Comparison of ENCODE assay signal across 25 cellular contexts in genomic region chr3:50862221-50862620, GRCh38.
DNase-seq lines count a peak whose midpoint lies in the region; FAIRE-seq and TF ChIP-seq lines count a peak whose summit lies in the region.
"Had no signal": no experiment of that assay in that cellular context is flagged by ENCODE, and none has a peak within 500 bp of the region (broad histone marks: within the 10 kb centered on the region; RNA-seq: fewer than 3 reads in every experiment).

No MANE protein-coding gene starts in this region.

- no peaks in the 10 kb centered on the region for H3K36me3 Mint-ChIP-seq in progenitor cell of endocrine pancreas (ENCODE audit: insufficient read depth)
- H3K36me3 Mint-ChIP-seq: immature natural killer cell had no signal

- no peak overlapping the region for H3K4me3 Mint-ChIP-seq in progenitor cell of endocrine pancreas (ENCODE audit: low read depth)
- H3K4me3 Mint-ChIP-seq: immature natural killer cell had no signal

- no peak overlapping the region for H3K27ac Mint-ChIP-seq in progenitor cell of endocrine pancreas
- H3K27ac Mint-ChIP-seq: immature natural killer cell had no signal

- no peaks in the 10 kb centered on the region for H3K27me3 Mint-ChIP-seq in progenitor cell of endocrine pancreas

- DNase-seq in NCI-H2171 treated with DMSO at 0.1 percent for 48 hours (lab: John Stamatoyannopoulos, UW), result peak; percentile 1
- no peak for DNase-seq in NCI-H2171 (lab: John Stamatoyannopoulos, UW)
- no peak for DNase-seq in LNCaP clone FGC (ENCODE audit: low read depth)
- DNase-seq in SW480 (ENCODE audit: low spot score), result peak; percentile 22
- DNase-seq in progenitor cell of endocrine pancreas (ENCODE audit: low spot score, unreplicated experiment), result no peak
- DNase-seq in stimulated activated CD4-positive, alpha-beta T cell treated with anti-CD3 and anti-CD28 coated beads, Interleukin-4, amount 100 ng/mL, for 4 hours, result no peak
- no peak for DNase-seq in frontal cortex (ENCODE audit: low spot score in 2 of 2)
- DNase-seq in NOMO-1 treated with DMSO at 0.1 percent for 48 hours (lab: John Stamatoyannopoulos, UW; ENCODE audit: unreplicated experiment), result no peak
- DNase-seq: activated effector memory CD4-positive, alpha-beta T cell treated with Interleukin-2 at 50 U/mL for 16 hours; adrenal gland; immature natural killer cell; left ventricle myocardium superior; MM.1S; mucosa of descending colon; NCI-H2029; NCI-H526 treated with DMSO at 0.1 percent for 48 hours; stimulated activated CD4-positive, alpha-beta T cell treated with anti-CD3 and anti-CD28 coated beads, Interleukin-12 subunit alpha, Interleukin-12 subunit beta, amount 100 ng/mL, for 4 hours; T1000; testis had no signal

- no peaks in the 10 kb centered on the region for H3K4me1 Mint-ChIP-seq in progenitor cell of endocrine pancreas (ENCODE audit: low read depth)
- H3K4me1 Mint-ChIP-seq: immature natural killer cell had no signal

- no peak for FAIRE-seq in frontal cortex (lab: Jason Lieb, UNC)
- FAIRE-seq: A204.1, GM12891, RCC 7860 had no signal

- peaks cover 14% of the 10 kb centered on the region for H3K9me3 Mint-ChIP-seq in progenitor cell of endocrine pancreas (ENCODE audit: low read depth)

- TF ChIP-seq CTCF in LNCaP clone FGC (IDR thresholded peaks at IDR 0.05; ENCODE audit: control insufficient read depth, extremely low read depth, insufficient read depth) (peak; percentile 30; the same call in 1 of the 2 replicates), progenitor cell of endocrine pancreas (IDR thresholded peaks at IDR 0.05; ENCODE audit: unreplicated experiment) (peak; percentile 9)

- H3K4me3 ChIP-seq in LNCaP clone FGC (ENCODE audit: low read depth, low read length), result no peak overlapping the region
- H3K4me3 ChIP-seq: adrenal gland; BLaER1 treated with 17β-estradiol and CSF1 and Interleukin-3, amounts not matched to agents 10 nM and 100 nM; cardiac muscle cell; mucosa of descending colon; SK-N-MC; testis had no signal

Comparison
In these comparisons a context has a peak if more than half of its experiments do, and no peak if none do; other contexts are left out.
1. DNase-seq: peak in NCI-H2171 treated with DMSO at 0.1 percent for 48 hours (single experiment) and SW480 (single experiment); none in NCI-H2171 (single experiment), LNCaP clone FGC (single experiment), progenitor cell of endocrine pancreas (single experiment), stimulated activated CD4-positive, alpha-beta T cell treated with anti-CD3 and anti-CD28 coated beads, Interleukin-4, amount 100 ng/mL, for 4 hours (0 of 2), frontal cortex (0 of 2) and NOMO-1 treated with DMSO at 0.1 percent for 48 hours (single experiment).